Comparison of ENCODE assay signal across 15 cellular contexts in the genomic region with DNA sequence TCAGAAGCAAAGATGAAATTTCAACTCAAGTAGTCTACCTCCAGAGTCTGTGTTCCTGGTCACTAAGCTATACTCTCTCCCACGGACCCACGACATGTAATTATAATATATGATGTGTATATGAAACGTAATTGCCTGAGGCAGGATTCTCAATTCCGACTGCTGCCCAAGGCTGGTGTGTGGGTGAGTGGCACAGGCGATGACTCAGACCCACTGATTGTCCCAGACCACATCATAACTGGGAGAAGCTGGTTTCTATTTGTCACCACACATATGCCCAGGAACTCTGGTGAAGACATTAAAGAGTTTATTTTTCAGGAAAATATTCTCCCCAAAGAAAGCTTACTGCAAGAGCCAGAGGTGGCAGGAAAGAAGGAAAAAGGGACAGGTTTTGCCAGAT.
DNase-seq lines count a peak whose midpoint lies in the region; ATAC-seq and TF ChIP-seq lines count a peak whose summit lies in the region.
"Had no signal": no experiment of that assay in that cellular context is flagged by ENCODE, and none has a peak within 500 bp of the region (broad histone marks: within the 10 kb centered on the region; RNA-seq: fewer than 3 reads in every experiment).

No MANE protein-coding gene starts in this region.

- H3K36me3 ChIP-seq in adrenal gland (replicated peaks in 1 of 2), result no peaks in the 10 kb centered on the region
- no peaks in the 10 kb centered on the region for H3K36me3 ChIP-seq in prostate gland
- H3K36me3 ChIP-seq: lower lobe of right lung, pancreas had no signal

- H3K27me3 ChIP-seq in adrenal gland (no peaks in the 10 kb centered on the region), prostate gland (replicated peaks; ENCODE audit: insufficient read depth) (no peaks in the 10 kb centered on the region)
- H3K27me3 ChIP-seq: pancreas had no signal

- peak; percentile 22 for DNase-seq in COLO668 (lab: John Stamatoyannopoulos, UW; ENCODE audit: unreplicated experiment)
- peak; percentile 87 for DNase-seq in LHCN-M2 (ENCODE audit: low read depth)
- peak in 5 of 7 donors; percentile 30 to 58 (median 42) for DNase-seq in adrenal gland
- peak; percentile 68 for DNase-seq in kidney tubule cell (ENCODE audit: low spot score)
- DNase-seq in prostate gland (ENCODE audit: low spot score), result no peak
- no peak for DNase-seq in OCI-M2 (lab: John Stamatoyannopoulos, UW; ENCODE audit: unreplicated experiment)
- DNase-seq: activated CD4-positive, alpha-beta T cell treated with anti-CD3 and anti-CD28 coated beads, Interleukin-2, amount 50 U/mL, for 1 hour; activated gamma-delta T cell; CD8-positive, alpha-beta memory T cell; lower lobe of right lung; NCI-H1436 treated with DMSO at 0.1 percent for 48 hours; NCI-H774; pancreas had no signal

- no peak for TF ChIP-seq CTCF in adrenal gland (IDR thresholded peaks at IDR 0.05)
- TF ChIP-seq CTCF in prostate gland (IDR thresholded peaks at IDR 0.05), result no peak

- H3K4me3 ChIP-seq in adrenal gland (no peak overlapping the region), prostate gland (no peak overlapping the region)
- H3K4me3 ChIP-seq: lower lobe of right lung, pancreas had no signal

- no peak for ATAC-seq in HG02852 (IDR thresholded peaks at IDR 0.05; ENCODE audit: unreplicated experiment)
- no peak for ATAC-seq in GM21737 (IDR thresholded peaks at IDR 0.05; ENCODE audit: unreplicated experiment)
- ATAC-seq: lower lobe of right lung had no signal

- intact Hi-C loops in adrenal gland (cut with DNase I), result no loop called here
- intact Hi-C loops in prostate gland (cut with DNase I), result no loop called here

- H3K9me3 ChIP-seq in adrenal gland (replicated peaks in 1 of 3) (no peaks in the 10 kb centered on the region), prostate gland (no peaks in the 10 kb centered on the region)
- H3K9me3 ChIP-seq: lower lobe of right lung, pancreas had no signal

- H3K4me1 ChIP-seq in adrenal gland (replicated peaks in 1 of 2) (peaks cover 0 to 7% of the 10 kb centered on the region in 2 donors), prostate gland (replicated peaks) (no peaks in the 10 kb centered on the region)
- H3K4me1 ChIP-seq: lower lobe of right lung had no signal

- H3K27ac ChIP-seq in adrenal gland, result no peak overlapping the region
- no peak overlapping the region for H3K27ac ChIP-seq in prostate gland
- H3K27ac ChIP-seq: lower lobe of right lung, pancreas had no signal

- TF ChIP-seq POLR2A in adrenal gland (IDR thresholded peaks at IDR 0.05) (no peak), prostate gland (IDR thresholded peaks at IDR 0.05) (no peak)

- WGBS in adrenal gland, 4 donors, result 61 to 75% (median 66%) methylated on average over 5 of the region's 5 CpGs
- 88% methylated on average over 5 of the region's 5 CpGs for WGBS in prostate gland

Comparison
In these comparisons a context has a peak if more than half of its experiments do, and no peak if none do; other contexts are left out.
1. DNase-seq: peak in COLO668 (single experiment), LHCN-M2 (single experiment), adrenal gland (5 of 7) and kidney tubule cell (single experiment); none in prostate gland (single experiment) and OCI-M2 (single experiment).